1 cellular context compared by ENCODE assay signal in the genomic region with DNA sequence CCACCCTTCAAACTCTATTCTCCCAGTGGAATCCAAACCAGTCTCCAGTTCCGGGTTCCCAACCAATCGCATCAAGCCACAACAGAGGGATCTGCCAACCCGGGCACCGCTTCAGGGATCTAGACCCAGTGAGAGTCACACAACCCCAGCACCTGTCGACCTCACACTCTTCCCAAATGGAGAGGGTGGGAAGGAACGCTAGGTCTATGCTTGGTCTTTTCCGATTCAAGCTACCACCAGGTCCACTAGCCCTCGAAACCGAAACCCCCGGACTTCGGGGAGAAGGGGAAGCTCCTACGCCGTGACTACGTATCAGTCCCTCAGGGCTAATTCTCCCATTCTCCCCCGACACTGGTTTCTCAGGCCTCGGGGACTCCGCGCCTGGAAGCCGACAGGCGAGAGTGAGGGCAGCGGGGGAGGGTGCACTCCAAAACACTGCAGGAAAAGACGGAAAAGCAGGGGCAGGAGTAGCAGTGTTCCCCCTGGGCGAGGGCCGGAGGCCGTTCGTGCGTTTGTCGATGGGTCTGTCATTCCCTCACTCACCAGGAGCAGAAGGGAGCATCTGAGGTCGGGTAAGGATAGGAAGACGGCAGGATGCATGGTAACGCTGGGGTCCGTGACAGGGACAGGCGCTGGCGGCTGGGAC.
A peak's percentile ranks its signal among the peaks of the same experiment; 100 is the strongest.
TF ChIP-seq lines count a peak whose summit lies in the region.

No MANE protein-coding gene starts in this region.

TF ChIP-seq in HepG2, 621 proteins besides CTCF, POLR2A, EP300 and RAD21 (continues in another document):
- TF ChIP-seq, protein P1, sequence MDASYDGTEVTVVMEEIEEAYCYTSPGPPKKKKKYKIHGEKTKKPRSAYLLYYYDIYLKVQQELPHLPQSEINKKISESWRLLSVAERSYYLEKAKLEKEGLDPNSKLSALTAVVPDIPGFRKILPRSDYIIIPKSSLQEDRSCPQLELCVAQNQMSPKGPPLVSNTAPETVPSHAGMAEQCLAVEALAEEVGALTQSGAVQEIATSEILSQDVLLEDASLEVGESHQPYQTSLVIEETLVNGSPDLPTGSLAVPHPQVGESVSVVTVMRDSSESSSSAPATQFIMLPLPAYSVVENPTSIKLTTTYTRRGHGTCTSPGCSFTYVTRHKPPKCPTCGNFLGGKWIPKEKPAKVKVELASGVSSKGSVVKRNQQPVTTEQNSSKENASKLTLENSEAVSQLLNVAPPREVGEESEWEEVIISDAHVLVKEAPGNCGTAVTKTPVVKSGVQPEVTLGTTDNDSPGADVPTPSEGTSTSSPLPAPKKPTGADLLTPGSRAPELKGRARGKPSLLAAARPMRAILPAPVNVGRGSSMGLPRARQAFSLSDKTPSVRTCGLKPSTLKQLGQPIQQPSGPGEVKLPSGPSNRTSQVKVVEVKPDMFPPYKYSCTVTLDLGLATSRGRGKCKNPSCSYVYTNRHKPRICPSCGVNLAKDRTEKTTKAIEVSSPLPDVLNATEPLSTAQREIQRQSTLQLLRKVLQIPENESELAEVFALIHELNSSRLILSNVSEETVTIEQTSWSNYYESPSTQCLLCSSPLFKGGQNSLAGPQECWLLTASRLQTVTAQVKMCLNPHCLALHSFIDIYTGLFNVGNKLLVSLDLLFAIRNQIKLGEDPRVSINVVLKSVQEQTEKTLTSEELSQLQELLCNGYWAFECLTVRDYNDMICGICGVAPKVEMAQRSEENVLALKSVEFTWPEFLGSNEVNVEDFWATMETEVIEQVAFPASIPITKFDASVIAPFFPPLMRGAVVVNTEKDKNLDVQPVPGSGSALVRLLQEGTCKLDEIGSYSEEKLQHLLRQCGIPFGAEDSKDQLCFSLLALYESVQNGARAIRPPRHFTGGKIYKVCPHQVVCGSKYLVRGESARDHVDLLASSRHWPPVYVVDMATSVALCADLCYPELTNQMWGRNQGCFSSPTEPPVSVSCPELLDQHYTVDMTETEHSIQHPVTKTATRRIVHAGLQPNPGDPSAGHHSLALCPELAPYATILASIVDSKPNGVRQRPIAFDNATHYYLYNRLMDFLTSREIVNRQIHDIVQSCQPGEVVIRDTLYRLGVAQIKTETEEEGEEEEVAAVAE (CRISPR knock-in tag; IDR thresholded peaks at IDR 0.05; ENCODE audit: borderline replicate concordance), result no peak
- no peak for TF ChIP-seq ZBTB7A (CRISPR knock-in tag; IDR thresholded peaks at IDR 0.05)
- no peak for TF ChIP-seq ZNF101 (CRISPR knock-in tag; IDR thresholded peaks at IDR 0.05; ENCODE audit: borderline replicate concordance, low read depth)
- TF ChIP-seq ZNF609 (CRISPR knock-in tag; IDR thresholded peaks at IDR 0.05; ENCODE audit: borderline replicate concordance), result no peak
- no peak for TF ChIP-seq TAF1 (CRISPR knock-in tag; IDR thresholded peaks at IDR 0.05)
- TF ChIP-seq YY1 (IDR thresholded peaks at IDR 0.05; ENCODE audit: insufficient read depth, insufficient replicate concordance, low read depth, low read length), result no peak
- TF ChIP-seq ATAD3A (CRISPR knock-in tag; IDR thresholded peaks at IDR 0.05), result no peak
- no peak for TF ChIP-seq EEA1 (CRISPR knock-in tag; IDR thresholded peaks at IDR 0.05; ENCODE audit: borderline replicate concordance)
- TF ChIP-seq THAP7 (CRISPR knock-in tag; IDR thresholded peaks at IDR 0.05), result no peak
- TF ChIP-seq ATRX (CRISPR knock-in tag; IDR thresholded peaks at IDR 0.05; ENCODE audit: borderline replicate concordance), result no peak
- no peak for TF ChIP-seq ATF2 (CRISPR knock-in tag; IDR thresholded peaks at IDR 0.05)
- TF ChIP-seq CENPX (CRISPR knock-in tag; IDR thresholded peaks at IDR 0.05), result no peak
- TF ChIP-seq TCF12 (IDR thresholded peaks at IDR 0.05), result no peak
- no peak for TF ChIP-seq TCF12 (CRISPR knock-in tag; IDR thresholded peaks at IDR 0.05)
- TF ChIP-seq GMEB1 (CRISPR knock-in tag; IDR thresholded peaks at IDR 0.05; ENCODE audit: borderline replicate concordance), result no peak
- TF ChIP-seq ZNF644 (CRISPR knock-in tag; IDR thresholded peaks at IDR 0.05; ENCODE audit: low read depth), result no peak
- no peak for TF ChIP-seq MEIS2 (CRISPR knock-in tag; IDR thresholded peaks at IDR 0.05)
- TF ChIP-seq GATA4 (IDR thresholded peaks at IDR 0.05; ENCODE audit: borderline replicate concordance, low read depth), result no peak
- TF ChIP-seq ZNF296 (CRISPR knock-in tag; conservative IDR thresholded peaks at IDR 0.05), result no peak
- peak; percentile 31; the same call in 1 of the 2 replicates for TF ChIP-seq ZKSCAN8 (CRISPR knock-in tag; IDR thresholded peaks at IDR 0.05; ENCODE audit: borderline replicate concordance)
- 0 out of 2 replicates have a peak, but pooled peaks have one; percentile 10 for TF ChIP-seq NFE2 (CRISPR knock-in tag; IDR thresholded peaks at IDR 0.05)
- no peak for TF ChIP-seq SMARCC2 (IDR thresholded peaks at IDR 0.05)
- no peak for TF ChIP-seq CCAR2 (optimal IDR thresholded peaks at IDR 0.05; ENCODE audit: low read depth, low read length)
- no peak; the same call in 1 of the 2 replicates for TF ChIP-seq ZNF274 (CRISPR knock-in tag; IDR thresholded peaks at IDR 0.05)
- TF ChIP-seq SIN3B (IDR thresholded peaks at IDR 0.05; ENCODE audit: low read length), result no peak
- TF ChIP-seq PCBP2 (optimal IDR thresholded peaks at IDR 0.05; ENCODE audit: low read depth, low read length, poor library complexity, severe bottlenecking), result no peak
- no peak for TF ChIP-seq FOXJ3 (CRISPR knock-in tag; IDR thresholded peaks at IDR 0.05; ENCODE audit: borderline replicate concordance)
- TF ChIP-seq ZSCAN5A (CRISPR knock-in tag; IDR thresholded peaks at IDR 0.05; ENCODE audit: borderline replicate concordance), result no peak
- no peak for TF ChIP-seq CREB1 (IDR thresholded peaks at IDR 0.05)
- TF ChIP-seq CREB1 (CRISPR knock-in tag; IDR thresholded peaks at IDR 0.05), result no peak
- TF ChIP-seq STAT5B (CRISPR knock-in tag; IDR thresholded peaks at IDR 0.05), result no peak
- TF ChIP-seq MTA1 (CRISPR knock-in tag; IDR thresholded peaks at IDR 0.05; ENCODE audit: borderline replicate concordance), result no peak
- TF ChIP-seq RARG (CRISPR knock-in tag; IDR thresholded peaks at IDR 0.05; ENCODE audit: low read depth), result no peak
- no peak for TF ChIP-seq ZNF263 (CRISPR knock-in tag; IDR thresholded peaks at IDR 0.05)
- TF ChIP-seq, protein P2, sequence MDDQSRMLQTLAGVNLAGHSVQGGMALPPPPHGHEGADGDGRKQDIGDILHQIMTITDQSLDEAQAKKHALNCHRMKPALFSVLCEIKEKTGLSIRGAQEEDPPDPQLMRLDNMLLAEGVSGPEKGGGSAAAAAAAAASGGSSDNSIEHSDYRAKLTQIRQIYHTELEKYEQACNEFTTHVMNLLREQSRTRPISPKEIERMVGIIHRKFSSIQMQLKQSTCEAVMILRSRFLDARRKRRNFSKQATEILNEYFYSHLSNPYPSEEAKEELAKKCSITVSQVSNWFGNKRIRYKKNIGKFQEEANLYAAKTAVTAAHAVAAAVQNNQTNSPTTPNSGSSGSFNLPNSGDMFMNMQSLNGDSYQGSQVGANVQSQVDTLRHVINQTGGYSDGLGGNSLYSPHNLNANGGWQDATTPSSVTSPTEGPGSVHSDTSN (CRISPR knock-in tag; IDR thresholded peaks at IDR 0.05; ENCODE audit: borderline replicate concordance), result no peak
- TF ChIP-seq GABPA (IDR thresholded peaks at IDR 0.05; ENCODE audit: low read depth, low read length), result no peak
- TF ChIP-seq GABPA (CRISPR knock-in tag; IDR thresholded peaks at IDR 0.05; ENCODE audit: low read depth), result no peak
- no peak for TF ChIP-seq BORCS8-MEF2B (CRISPR knock-in tag; IDR thresholded peaks at IDR 0.05)
- TF ChIP-seq, protein P3, sequence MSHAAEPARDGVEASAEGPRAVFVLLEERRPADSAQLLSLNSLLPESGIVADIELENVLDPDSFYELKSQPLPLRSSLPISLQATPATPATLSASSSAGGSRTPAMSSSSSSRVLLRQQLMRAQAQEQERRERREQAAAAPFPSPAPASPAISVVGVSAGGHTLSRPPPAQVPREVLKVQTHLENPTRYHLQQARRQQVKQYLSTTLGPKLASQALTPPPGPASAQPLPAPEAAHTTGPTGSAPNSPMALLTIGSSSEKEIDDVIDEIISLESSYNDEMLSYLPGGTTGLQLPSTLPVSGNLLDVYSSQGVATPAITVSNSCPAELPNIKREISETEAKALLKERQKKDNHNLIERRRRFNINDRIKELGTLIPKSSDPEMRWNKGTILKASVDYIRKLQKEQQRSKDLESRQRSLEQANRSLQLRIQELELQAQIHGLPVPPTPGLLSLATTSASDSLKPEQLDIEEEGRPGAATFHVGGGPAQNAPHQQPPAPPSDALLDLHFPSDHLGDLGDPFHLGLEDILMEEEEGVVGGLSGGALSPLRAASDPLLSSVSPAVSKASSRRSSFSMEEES (CRISPR knock-in tag; IDR thresholded peaks at IDR 0.05), result no peak
- no peak for TF ChIP-seq JDP2 (CRISPR knock-in tag; IDR thresholded peaks at IDR 0.05; ENCODE audit: borderline replicate concordance)
- no peak for TF ChIP-seq RXRB (CRISPR knock-in tag; IDR thresholded peaks at IDR 0.05; ENCODE audit: borderline replicate concordance)
- no peak for TF ChIP-seq TFDP1 (CRISPR knock-in tag; IDR thresholded peaks at IDR 0.05; ENCODE audit: borderline replicate concordance)
- TF ChIP-seq SNAPC2 (CRISPR knock-in tag; IDR thresholded peaks at IDR 0.05), result no peak
- 0 out of 2 replicates have a peak, but pooled peaks have one; percentile 24 for TF ChIP-seq ZFYVE20 (CRISPR knock-in tag; IDR thresholded peaks at IDR 0.05; ENCODE audit: borderline replicate concordance, low read depth)
